ENCODE assay signal across 1 cellular context in the genomic region with DNA sequence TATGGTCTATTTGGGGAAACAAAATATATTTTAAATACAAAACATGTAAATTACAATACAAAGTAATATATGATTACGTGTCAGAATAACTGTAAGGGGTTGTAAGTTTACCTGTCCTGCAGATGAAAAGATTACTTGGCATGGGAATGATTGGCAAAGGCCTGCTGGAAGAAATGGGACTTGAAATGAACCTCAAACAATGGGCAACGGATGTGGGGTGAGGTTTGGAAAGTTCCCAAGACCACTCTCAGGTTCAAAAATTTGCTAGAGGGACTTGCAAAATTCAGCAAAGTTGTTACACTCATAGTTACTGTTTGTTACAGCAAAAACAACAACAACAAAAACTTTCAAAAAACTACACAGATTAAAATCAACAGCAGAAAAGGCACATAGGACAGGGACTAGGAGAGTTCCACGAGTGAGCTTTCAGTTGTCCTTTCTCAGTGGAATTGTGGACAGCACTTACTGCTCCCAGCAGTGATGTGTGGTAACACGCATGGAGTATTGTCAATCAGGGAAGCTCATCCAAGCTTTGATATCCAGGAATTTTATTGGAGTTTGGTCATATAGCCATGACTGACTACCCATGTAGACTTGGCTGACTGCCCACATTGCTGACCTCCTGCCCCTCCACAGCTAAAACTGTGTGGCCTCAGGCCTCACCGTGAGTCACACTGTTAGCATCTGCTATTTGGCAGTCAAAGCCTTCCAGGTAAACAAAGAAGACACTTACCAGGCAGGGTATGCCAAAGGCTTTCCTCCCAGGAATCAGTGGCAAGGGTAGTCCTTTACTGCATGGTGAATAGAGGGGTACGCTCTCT.
TF ChIP-seq lines count a peak whose summit lies in the region.

No MANE protein-coding gene starts in this region.

TF ChIP-seq in H1, 55 proteins besides CTCF, POLR2A, EP300 and RAD21:
- TF ChIP-seq JUND (IDR thresholded peaks at IDR 0.05; ENCODE audit: low read length) (peak; percentile 51; the same call in 1 of the 2 replicates), ZNF274 (IDR thresholded peaks at IDR 0.05; ENCODE audit: borderline replicate concordance, extremely low read depth, low read length) (no peak), SP4 (IDR thresholded peaks at IDR 0.05; ENCODE audit: low read length) (no peak), BACH1 (IDR thresholded peaks at IDR 0.05; ENCODE audit: low read length) (no peak), SIN3A (conservative IDR thresholded peaks at IDR 0.05 in 1 of 2, IDR thresholded peaks at IDR 0.05 in 1 of 2; ENCODE audit: low read depth in 1 of 2, low read length in 2 of 2) (no peak), TBP (IDR thresholded peaks at IDR 0.05; ENCODE audit: low read depth, low read length) (no peak)
TF ChIP-seq in H1: peak in this region for 1.
